In the genomic region with DNA sequence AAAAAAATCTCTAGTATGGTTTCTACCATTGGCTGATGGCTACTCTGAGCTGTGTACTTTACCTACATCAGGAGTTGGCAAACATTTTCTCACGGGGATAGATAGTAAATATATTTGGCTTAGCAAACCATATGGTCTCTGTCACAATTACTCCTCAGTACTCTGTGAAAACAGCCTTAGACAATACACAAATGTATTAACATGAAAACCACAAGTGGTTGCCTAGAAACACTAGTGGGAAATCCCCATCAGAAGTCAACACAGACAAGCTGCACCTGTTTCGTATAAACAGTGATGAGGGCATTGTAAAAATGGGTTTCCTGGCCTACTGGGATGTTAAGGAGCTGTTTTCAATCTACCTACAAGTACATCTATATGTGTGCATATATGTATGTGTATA, we compare ENCODE assay signal across 8 cellular contexts.
DNase-seq lines count a peak whose midpoint lies in the region; ATAC-seq and TF ChIP-seq lines count a peak whose summit lies in the region.

No MANE protein-coding gene starts in this region.

- no peaks in the 10 kb centered on the region for H3K4me1 Mint-ChIP-seq in CD14-positive monocyte

- intact Hi-C loops in CD14-positive monocyte (cut with micrococcal nuclease) (no loop called here), esophagus muscularis mucosa (cut with DNase I) (no loop called here)

- H3K36me3 ChIP-seq in effector memory CD4-positive, alpha-beta T cell (ENCODE audit: control insufficient read depth, insufficient read depth, low read length) = no peaks in the 10 kb centered on the region
- H3K36me3 ChIP-seq in esophagus muscularis mucosa = no peaks in the 10 kb centered on the region

- H3K27me3 ChIP-seq in effector memory CD4-positive, alpha-beta T cell (replicated peaks; ENCODE audit: control insufficient read depth, insufficient read depth, low read length, poor library complexity, severe bottlenecking) = no peaks in the 10 kb centered on the region
- no peaks in the 10 kb centered on the region for H3K27me3 ChIP-seq in esophagus muscularis mucosa

- no peak for TF ChIP-seq CTCF in CD14-positive monocyte (IDR thresholded peaks at IDR 0.05)
- TF ChIP-seq CTCF in esophagus muscularis mucosa (IDR thresholded peaks at IDR 0.05) = no peak
- TF ChIP-seq CTCF in omental fat pad (IDR thresholded peaks at IDR 0.05) = no peak

- peak; percentile 78 for DNase-seq in NCI-H2196 (lab: John Stamatoyannopoulos, UW; ENCODE audit: unreplicated experiment)
- peak; percentile 10 for DNase-seq in kidney glomerular epithelial cell (lab: John Stamatoyannopoulos, UW)
- no peak for DNase-seq in CD14-positive monocyte (ENCODE audit: low spot score)
- DNase-seq in effector memory CD4-positive, alpha-beta T cell = no peak
- DNase-seq in esophagus muscularis mucosa (ENCODE audit: extremely low spot score) = no peak
- no peak for DNase-seq in omental fat pad (ENCODE audit: low spot score)

- no peaks in the 10 kb centered on the region for H3K9me3 ChIP-seq in effector memory CD4-positive, alpha-beta T cell (ENCODE audit: control insufficient read depth, low read length)
- no peaks in the 10 kb centered on the region for H3K9me3 ChIP-seq in esophagus muscularis mucosa

- 50% methylated on average over 2 of the region's 2 CpGs for WGBS in esophagus muscularis mucosa

- H3K4me3 Mint-ChIP-seq in CD14-positive monocyte = no peak overlapping the region

- no peak overlapping the region for H3K27ac ChIP-seq in effector memory CD4-positive, alpha-beta T cell (ENCODE audit: insufficient read depth, low read length, poor library complexity, severe bottlenecking)
- no peak overlapping the region for H3K27ac ChIP-seq in esophagus muscularis mucosa (replicated peaks in 1 of 4)

- H3K9me3 Mint-ChIP-seq in CD14-positive monocyte = peaks cover 0 to 3% (median 0%) of the 10 kb centered on the region in 7 donors

- no peak overlapping the region for H3K4me3 ChIP-seq in effector memory CD4-positive, alpha-beta T cell (ENCODE audit: insufficient read depth, low read depth, low read length, poor library complexity, severe bottlenecking)
- no peak overlapping the region for H3K4me3 ChIP-seq in esophagus muscularis mucosa

- TF ChIP-seq POLR2A in esophagus muscularis mucosa (IDR thresholded peaks at IDR 0.05; ENCODE audit: low read depth) = no peak

- no peak overlapping the region for H3K27ac Mint-ChIP-seq in CD14-positive monocyte

- ATAC-seq in GM18909 (IDR thresholded peaks at IDR 0.05; ENCODE audit: poor library complexity, unreplicated experiment) (peak; percentile 100), HG03039 (IDR thresholded peaks at IDR 0.05; ENCODE audit: unreplicated experiment) (peak; percentile 100), omental fat pad (ENCODE audit: low FRiP score) (no peak)

- no peaks in the 10 kb centered on the region for H3K36me3 Mint-ChIP-seq in CD14-positive monocyte

- no peaks in the 10 kb centered on the region for H3K27me3 Mint-ChIP-seq in CD14-positive monocyte (ENCODE audit: low read depth in 3 of 3)

- TF ChIP-seq EP300 in esophagus muscularis mucosa (IDR thresholded peaks at IDR 0.05) = no peak

- no peaks in the 10 kb centered on the region for H3K4me1 ChIP-seq in effector memory CD4-positive, alpha-beta T cell (ENCODE audit: control insufficient read depth, insufficient read depth, low read length, poor library complexity, severe bottlenecking)
- no peaks in the 10 kb centered on the region for H3K4me1 ChIP-seq in esophagus muscularis mucosa

Comparison
In these comparisons a context has a peak if more than half of its experiments do, and no peak if none do; other contexts are left out.
1. DNase-seq: peak in NCI-H2196 (single experiment) and kidney glomerular epithelial cell (single experiment); none in CD14-positive monocyte (single experiment), effector memory CD4-positive, alpha-beta T cell (0 of 3), esophagus muscularis mucosa (single experiment) and omental fat pad (single experiment).